ENCODE assay signal across 1 cellular context in the genomic region with DNA sequence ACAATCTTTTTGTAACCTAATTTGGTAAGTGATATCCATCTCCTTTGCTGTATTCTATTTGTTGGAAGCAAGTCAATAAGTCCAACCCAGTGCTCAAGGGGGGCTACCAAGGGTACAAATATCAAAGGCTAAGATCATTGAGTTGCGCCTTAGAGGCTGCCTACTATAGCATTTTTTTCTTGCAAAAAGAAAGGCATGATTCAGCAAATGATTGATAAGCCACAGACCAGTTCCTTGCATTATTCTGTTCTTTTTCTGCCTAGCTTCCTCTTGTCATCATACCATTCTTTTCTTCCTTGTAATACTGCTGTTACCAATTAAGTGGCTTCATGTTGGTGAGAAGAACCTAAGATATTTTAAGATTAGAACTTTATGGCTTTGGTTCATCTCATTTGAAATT.
A peak's percentile ranks its signal among the peaks of the same experiment; 100 is the strongest.
TF ChIP-seq lines count a peak whose summit lies in the region.

No MANE protein-coding gene starts in this region.

TF ChIP-seq in K562, 482 proteins besides CTCF, POLR2A, EP300 and RAD21 (continued from another document):
- TF ChIP-seq MAFK (IDR thresholded peaks at IDR 0.05; ENCODE audit: low read length) (peak; percentile 74), NFE2 (IDR thresholded peaks at IDR 0.05; ENCODE audit: low read depth) (peak; percentile 89), DPF2 (IDR thresholded peaks at IDR 0.05) (peak; percentile 37; the same call in 1 of the 2 replicates)
TF ChIP-seq in K562: peak in this region for 9.
